Comparison of ENCODE assay signal across 12 cellular contexts in the genomic region with DNA sequence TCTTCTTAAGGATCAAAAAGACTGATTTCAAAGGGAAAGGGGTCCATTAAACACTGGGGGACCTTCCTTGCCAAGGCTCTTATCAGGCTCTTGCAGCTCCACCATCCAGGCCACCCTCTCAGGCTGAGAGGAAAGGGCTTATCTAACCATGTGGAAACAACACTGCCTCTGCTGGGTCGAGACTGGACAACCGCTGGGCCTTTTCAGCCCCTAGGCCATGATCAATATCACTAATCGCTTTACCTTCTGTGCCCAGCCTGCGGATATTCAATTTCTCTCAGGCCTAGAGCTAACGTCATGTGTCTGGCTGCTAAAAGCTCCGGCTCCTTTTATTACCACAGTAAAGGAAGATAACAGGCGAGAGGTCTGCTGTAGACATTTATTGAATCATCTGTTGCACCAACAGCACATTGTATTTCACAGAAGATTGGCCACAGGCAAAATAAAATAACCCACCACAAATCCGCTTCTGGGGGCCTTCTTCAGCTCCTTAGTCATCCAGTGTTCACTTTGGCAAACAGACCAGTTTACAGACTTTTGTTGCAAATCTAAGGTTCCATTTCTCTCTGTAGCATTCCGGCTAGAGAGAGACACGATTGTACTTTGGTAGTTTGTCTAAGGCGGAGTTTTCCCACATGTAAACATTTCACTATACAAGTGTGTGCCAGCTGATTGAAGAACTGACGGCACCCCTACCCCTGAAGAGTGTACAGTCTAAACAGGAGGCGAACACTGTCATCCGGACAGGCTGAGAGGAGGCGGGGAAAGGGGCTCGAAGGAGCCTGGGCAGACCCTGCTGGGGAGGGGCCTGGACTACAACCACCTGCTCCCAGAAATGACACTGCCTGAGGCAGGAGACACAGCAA. TPM values are rescaled to one million over a fixed set of nuclear protein-coding genes. Genes with fewer than 3 reads are reported as not detected.
DNase-seq lines count a peak whose midpoint lies in the region; ATAC-seq, FAIRE-seq and TF ChIP-seq lines count a peak whose summit lies in the region.
"Had no signal": no experiment of that assay in that cellular context is flagged by ENCODE, and none has a peak within 500 bp of the region (broad histone marks: within the 10 kb centered on the region; RNA-seq: fewer than 3 reads in every experiment).

No MANE protein-coding gene starts in this region.

- H3K4me1 ChIP-seq in A549 (peaks cover 53% of the 10 kb centered on the region), astrocyte (ENCODE audit: insufficient read depth, low read length) (peaks cover 33% of the 10 kb centered on the region), right lobe of liver (peaks cover 0 to 27% (median 7%) of the 10 kb centered on the region in 4 donors)

- no peak overlapping the region for H3K27ac Mint-ChIP-seq in astrocyte (ENCODE audit: unreplicated experiment)

- TF ChIP-seq POLR2A in A549 (IDR thresholded peaks at IDR 0.05; ENCODE audit: low read length): no peak
- TF ChIP-seq POLR2A in right lobe of liver (IDR thresholded peaks at IDR 0.05): no peak

- H3K9ac ChIP-seq in astrocyte (ENCODE audit: low read length): peak overlapping the region; percentile 52

- no peak for TF ChIP-seq RAD21 in A549 (conservative IDR thresholded peaks at IDR 0.05 in 1 of 2, IDR thresholded peaks at IDR 0.05 in 1 of 2)

- no peak for TF ChIP-seq EP300 in A549 (IDR thresholded peaks at IDR 0.05)

- no peak for TF ChIP-seq CTCF in A549 (IDR thresholded peaks at IDR 0.05)
- no peak for TF ChIP-seq CTCF in astrocyte (IDR thresholded peaks at IDR 0.05; ENCODE audit: insufficient read depth, low read depth, low read length)
- no peak for TF ChIP-seq CTCF in right lobe of liver (IDR thresholded peaks at IDR 0.05)

- ATAC-seq in A549 (peak in 1 of 2 experiments; percentile 26; a peak in 3 of 6 replicates), right lobe of liver (peak; percentile 79 to 87 (median 84))

- no peaks in the 10 kb centered on the region for H3K79me2 ChIP-seq in astrocyte (ENCODE audit: insufficient read depth, low read length)

- no peak overlapping the region for H2AFZ ChIP-seq in astrocyte (ENCODE audit: low read depth, low read length)

- H4K20me1 ChIP-seq in astrocyte (ENCODE audit: insufficient read depth, low read length): peaks cover 17% of the 10 kb centered on the region

- no peaks in the 10 kb centered on the region for H3K27me3 Mint-ChIP-seq in astrocyte (ENCODE audit: low read depth, unreplicated experiment)
- H3K27me3 Mint-ChIP-seq: activated naive CD8-positive, alpha-beta T cell treated with anti-CD3 and anti-CD28 coated beads, Interleukin-2, amount 10 ng/mL, durations not matched to agents 7 days and 5 days had no signal

- FAIRE-seq in A549 (lab: Jason Lieb, UNC) (no peak), astrocyte (lab: Jason Lieb, UNC) (no peak)

- H3K27ac ChIP-seq in A549: peak overlapping the region; percentile 72 to 85
- H3K27ac ChIP-seq in astrocyte (ENCODE audit: low read depth, low read length): peak overlapping the region; percentile 85
- H3K27ac ChIP-seq in right lobe of liver: peak overlapping the region in 2 of 3 donors; percentile 61

- no peaks in the 10 kb centered on the region for H3K27me3 ChIP-seq in astrocyte (ENCODE audit: insufficient read depth, low read length)
- no peaks in the 10 kb centered on the region for H3K27me3 ChIP-seq in right lobe of liver

- H3K36me3 Mint-ChIP-seq in astrocyte (ENCODE audit: low read depth, unreplicated experiment): no peaks in the 10 kb centered on the region
- H3K36me3 Mint-ChIP-seq: activated naive CD8-positive, alpha-beta T cell treated with anti-CD3 and anti-CD28 coated beads, Interleukin-2, amount 10 ng/mL, durations not matched to agents 7 days and 5 days had no signal

- POLR2A ChIA-PET in A549 (lab: Yijun Ruan, JAX): interaction anchor here (0.6 to 1.0 kb wide), 2 partner anchors 47 to 715 kb away, joined by 3 to 4 read pairs; no protein-coding TSS in a partner anchor

- 48% methylated on average over 16 of the region's 16 CpGs for WGBS in A549 (ENCODE audit: missing lambda C conversion rate)
- WGBS in right lobe of liver (ENCODE audit: insufficient coverage, low coverage, low lambda C conversion rate, missing lambda C conversion rate): 33% methylated on average over 14 of the region's 16 CpGs

- H3K4me2 ChIP-seq in A549 (peak overlapping the region; percentile 55), astrocyte (ENCODE audit: low read length) (peak overlapping the region; percentile 68)

- H3K4me3 ChIP-seq in A549 (no peak overlapping the region), astrocyte (ENCODE audit: insufficient read depth, low read depth, low read length) (no peak overlapping the region), right lobe of liver (peak overlapping the region in 2 of 3 donors; percentile 15 to 24)

- H3K4me3 Mint-ChIP-seq in astrocyte (ENCODE audit: unreplicated experiment): no peak overlapping the region
- H3K4me3 Mint-ChIP-seq: activated naive CD8-positive, alpha-beta T cell treated with anti-CD3 and anti-CD28 coated beads, Interleukin-2, amount 10 ng/mL, durations not matched to agents 7 days and 5 days had no signal

- H3K4me1 Mint-ChIP-seq in astrocyte (ENCODE audit: low read depth, unreplicated experiment): peaks cover 14% of the 10 kb centered on the region

- H3K9me3 Mint-ChIP-seq in astrocyte (ENCODE audit: unreplicated experiment): no peaks in the 10 kb centered on the region
- H3K9me3 Mint-ChIP-seq: activated naive CD8-positive, alpha-beta T cell treated with anti-CD3 and anti-CD28 coated beads, Interleukin-2, amount 10 ng/mL, durations not matched to agents 7 days and 5 days had no signal

- no peaks in the 10 kb centered on the region for H3K36me3 ChIP-seq in astrocyte (ENCODE audit: insufficient read depth, low read length)
- H3K36me3 ChIP-seq in right lobe of liver: no peaks in the 10 kb centered on the region

- DNase-seq in A549 (ENCODE audit: low read depth in 1 of 2, low spot score in 1 of 2) (peak in 1 of 2 experiments; percentile 67), HT-29 (ENCODE audit: low spot score) (peak; percentile 57), astrocyte (ENCODE audit: low read depth) (peak; percentile 65), right lobe of liver (peak in 1 of 3 donors; percentile 45), occipital lobe (lab: John Stamatoyannopoulos, UW) (no peak), NCI-H524 (lab: John Stamatoyannopoulos, UW) (no peak), NCI-H774 (lab: John Stamatoyannopoulos, UW) (no peak)
- no peak for DNase-seq in effector CD4-positive, alpha-beta T cell
- DNase-seq: activated naive CD8-positive, alpha-beta T cell treated with anti-CD3 and anti-CD28 coated beads, Interleukin-2, amount 10 ng/mL, durations not matched to agents 7 days and 5 days; GDM1; SHP77 treated with DMSO at 0.1 percent for 48 hours; stimulated activated CD4-positive, alpha-beta T cell treated with anti-CD3 and anti-CD28 coated beads, Interleukin-2, amount 100 ng/mL, for 48 hours had no signal

- intact Hi-C loops in right lobe of liver (cut with DNase I): no loop called here

- no peaks in the 10 kb centered on the region for H3K9me3 ChIP-seq in A549
- no peaks in the 10 kb centered on the region for H3K9me3 ChIP-seq in astrocyte (ENCODE audit: insufficient read depth, low read depth, low read length)
- no peaks in the 10 kb centered on the region for H3K9me3 ChIP-seq in right lobe of liver

- CTCF ChIA-PET in A549 (lab: Yijun Ruan, JAX): interaction anchor here (0.6 to 23.8 kb wide), 11 partner anchors 3 to 293 kb away, joined by 3 to 364 read pairs (median 5); a partner anchor contains a TSS

TF ChIP-seq in A549, 52 proteins besides CTCF, POLR2A, EP300 and RAD21:
- TF ChIP-seq JUN (IDR thresholded peaks at IDR 0.05): peak in 1 of 2 experiments; percentile 14; a peak in 1 of 5 replicates
- TF ChIP-seq JUNB (IDR thresholded peaks at IDR 0.05): no peak

RNA-seq across cellular contexts. Expression of a gene that starts 13.9 kb away (rescaled TPM):
- 16.6 and 19.7 TPM in 2 replicates for polyA plus RNA-seq in A549 (2011; rRNA removed)
- polyA plus RNA-seq in A549 (2012; cell fraction: cytosol; rRNA removed): 23.2 and 33.5 TPM in 2 replicates
- polyA plus RNA-seq in A549 (2012; cell fraction: nucleus; rRNA removed): 43.4 and 61.5 TPM in 2 replicates
- polyA plus RNA-seq in A549 (2017; fragmentation: RNase III; extraction: RNeasy Plus Mini Kit Qiagen cat#74134 plus additional on column Dnase treatment): 26.8 to 29.8 TPM (median 27.2 TPM) in 3 replicates
- 29.3 and 38.2 TPM in 2 replicates for polyA minus RNA-seq in A549 (2011; rRNA and poly(A)+ RNA removed)
- 104 and 105 TPM in 2 replicates for total RNA-seq in HT-29 (2014; rRNA removed; shearing (Covaris generic))
- 8.1 and 8.3 TPM in 2 replicates for total RNA-seq in astrocyte
- total RNA-seq in right lobe of liver: 10 to 100 TPM in 4 of 6 experiments, 1 to 10 TPM in 2; 7.4 to 21.9 (median 11.4) TPM
- 21.7 TPM for total RNA-seq in occipital lobe

RNA-seq across cellular contexts. Expression of a gene that starts 44.7 kb away (rescaled TPM):
- 0.22 and 0.38 TPM in 2 replicates for polyA plus RNA-seq in A549 (2011; rRNA removed)
- 0.26 and 0.45 TPM in 2 replicates for polyA plus RNA-seq in A549 (2012; cell fraction: cytosol; rRNA removed)
- polyA plus RNA-seq in A549 (2012; cell fraction: nucleus; rRNA removed): 0.81 and 1.6 TPM in 2 replicates
- 0.31 to 0.52 TPM (median 0.32 TPM) in 3 replicates for polyA plus RNA-seq in A549 (2017; fragmentation: RNase III; extraction: RNeasy Plus Mini Kit Qiagen cat#74134 plus additional on column Dnase treatment)
- 1.4 and 1.9 TPM in 2 replicates for polyA minus RNA-seq in A549 (2011; rRNA and poly(A)+ RNA removed)
- total RNA-seq in HT-29 (2014; rRNA removed; shearing (Covaris generic)): 3.1 TPM in 1 of 2 replicates, not detected in the other
- 0.87 and 1.0 TPM in 2 replicates for total RNA-seq in astrocyte
- 1 to 10 TPM in 5 of 6 experiments, under 1 TPM in 1; 0.75 to 9.4 (median 5.1) TPM for total RNA-seq in right lobe of liver
- 5.3 TPM for total RNA-seq in occipital lobe

Comparison
In these comparisons a context has a peak if more than half of its experiments do, and no peak if none do; other contexts are left out.
1. DNase-seq: peak in HT-29 (single experiment) and astrocyte (single experiment); none in occipital lobe (single experiment), NCI-H524 (0 of 2), effector CD4-positive, alpha-beta T cell (single experiment) and NCI-H774 (single experiment).
2. H3K4me3 ChIP-seq: peak in right lobe of liver (2 of 3); none in A549 (single experiment) and astrocyte (single experiment).
3. Peak in every context shown above with its lines, with median percentiles within 50 percentile points of each other: H3K27ac ChIP-seq.